In the genomic region with DNA sequence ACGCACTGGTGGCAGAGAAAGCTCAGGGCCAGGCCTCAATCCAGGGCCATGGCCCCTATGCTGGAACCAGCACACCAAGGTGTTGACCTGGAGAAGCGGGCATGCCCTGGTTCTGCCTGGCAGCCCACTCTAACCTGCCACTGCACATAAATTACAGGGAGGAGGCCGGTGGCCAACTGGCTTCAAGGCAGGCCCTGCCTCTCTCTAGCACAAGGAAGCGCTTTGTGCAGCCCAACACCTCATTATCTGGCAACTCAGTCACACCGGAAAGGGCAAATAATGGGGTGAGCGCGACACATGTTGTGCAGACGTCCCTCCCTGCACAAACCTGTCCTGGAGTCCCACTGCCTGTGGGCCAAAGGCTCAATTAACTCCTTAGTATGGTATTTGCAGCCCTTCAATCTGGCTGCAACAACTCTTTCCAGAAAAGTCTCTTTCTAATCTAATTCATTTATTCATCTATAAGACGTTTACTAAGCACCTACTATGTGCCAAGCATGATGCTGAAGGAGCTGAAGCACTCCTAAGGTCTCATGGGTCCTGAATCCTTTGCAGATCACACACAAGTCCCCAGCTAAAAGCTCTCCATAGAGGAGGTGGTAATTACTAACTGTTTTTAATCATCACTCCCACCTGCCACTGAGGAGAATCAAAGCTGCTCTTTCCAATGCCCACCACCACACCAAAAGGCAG, we compare ENCODE assay signal across 24 cellular contexts. TPM values are rescaled to one million over a fixed set of nuclear protein-coding genes. Genes with fewer than 3 reads are reported as not detected.
A peak's percentile ranks its signal among the peaks of the same experiment; 100 is the strongest.
DNase-seq lines count a peak whose midpoint lies in the region; ATAC-seq, FAIRE-seq and TF ChIP-seq lines count a peak whose summit lies in the region.
"Had no signal": no experiment of that assay in that cellular context is flagged by ENCODE, and none has a peak within 500 bp of the region (broad histone marks: within the 10 kb centered on the region; RNA-seq: fewer than 3 reads in every experiment).

No MANE protein-coding gene starts in this region.

- in situ Hi-C loops in K562 (cut with MboI), result no loop called here

- no peak overlapping the region for H3K18ac ChIP-seq in H9 (ENCODE audit: insufficient read length, low read depth, low read length)

- H2AFZ ChIP-seq in H9 (ENCODE audit: low read length), result no peak overlapping the region
- no peak overlapping the region for H2AFZ ChIP-seq in K562 (ENCODE audit: low read depth, low read length)
- H2AFZ ChIP-seq in parathyroid adenoma, result no peak overlapping the region
- H2AFZ ChIP-seq: GM23248 had no signal

- no peak overlapping the region; the same call in 1 of the 2 replicates for H3K14ac ChIP-seq in H9 (ENCODE audit: insufficient read depth, low read length)

- H3K9me3 Mint-ChIP-seq in H9, result no peaks in the 10 kb centered on the region
- H3K9me3 Mint-ChIP-seq: CD14-positive monocyte; stimulated activated naive B cell treated with anti-CD40 and anti-IgM and Interleukin-4, amounts not matched to agents 10 μg/mL and 1 μg/mL and 100 μg/mL, for 72 hours had no signal

- H2AK5ac ChIP-seq in H9 (ENCODE audit: insufficient read length, low read length), result no peak overlapping the region

- ATAC-seq in K562, result no peak
- ATAC-seq: activated CD8-positive, alpha-beta T cell treated with anti-CD3 and anti-CD28 coated beads, Interleukin-2, amount 10 ng/mL, durations not matched to agents 7 days and 5 days; left colon; stimulated activated naive B cell treated with anti-CD40 and anti-IgM and Interleukin-4, amounts not matched to agents 10 μg/mL and 1 μg/mL and 100 μg/mL, for 72 hours had no signal

- H4K8ac ChIP-seq in H9 (replicated peaks; ENCODE audit: insufficient read length, low read depth, low read length), result no peak overlapping the region

- intact Hi-C loops in K562 (cut with micrococcal nuclease) (no loop called here), A673 (cut with micrococcal nuclease; ENCODE audit: unreplicated experiment) (loop anchor here (10.0 kb wide), 1 partner anchor 61 kb away; no protein-coding TSS in a partner anchor)

- peak overlapping the region in 1 of 3 experiments; percentile 77; a peak in 1 of 7 replicates for H3K27ac Mint-ChIP-seq in H9
- H3K27ac Mint-ChIP-seq: activated CD8-positive, alpha-beta T cell treated with anti-CD3 and anti-CD28 coated beads, Interleukin-2, amount 10 ng/mL, durations not matched to agents 7 days and 5 days; CD14-positive monocyte had no signal

- no peak overlapping the region for H2BK12ac ChIP-seq in H9 (ENCODE audit: insufficient read length, low read depth, low read length)

- H3K9me1 ChIP-seq in K562 (ENCODE audit: control insufficient read depth, insufficient read depth, low read length), result no peaks in the 10 kb centered on the region

- peaks cover 59 to 65% of the 10 kb centered on the region in 2 experiments for H3K4me1 Mint-ChIP-seq in H9

- H2BK20ac ChIP-seq in H9 (ENCODE audit: low read depth, low read length, poor library complexity, severe bottlenecking), result no peak overlapping the region

- POLR2A ChIA-PET in K562 (lab: Yijun Ruan, JAX) (interaction anchor here (0.8 to 2.2 kb wide), 7 partner anchors 9 to 26 kb away, joined by 3 to 9 read pairs (median 3); a partner anchor contains a TSS), A673 (lab: Charles Lee; ENCODE audit: low non-redundant PET) (no interaction called here)

- H3K4ac ChIP-seq in H9 (ENCODE audit: low read depth, low read length), result no peak overlapping the region

- H3K27me3 ChIP-seq in H9 (ENCODE audit: insufficient read depth, low read length), result no peaks in the 10 kb centered on the region
- H3K27me3 ChIP-seq in K562 (ENCODE audit: control insufficient read depth in 2 of 2, insufficient read depth in 2 of 2, low read length in 2 of 2), result no peaks in the 10 kb centered on the region
- H3K27me3 ChIP-seq in parathyroid adenoma (ENCODE audit: control insufficient read depth, insufficient read depth, low read length), result no peaks in the 10 kb centered on the region
- H3K27me3 ChIP-seq in A673 (replicated peaks; ENCODE audit: insufficient read depth, low read depth, low read length, poor library complexity), result no peaks in the 10 kb centered on the region
- H3K27me3 ChIP-seq: tibial artery had no signal

- TF ChIP-seq CTCF in H9 (conservative IDR thresholded peaks at IDR 0.05), result no peak
- TF ChIP-seq CTCF in K562 (IDR thresholded peaks at IDR 0.05 in 2 of 3, conservative IDR thresholded peaks at IDR 0.05 in 1 of 3; ENCODE audit: insufficient read depth in 2 of 3, low read depth in 1 of 3, low read length in 3 of 3), result no peak
- no peak for TF ChIP-seq CTCF in parathyroid adenoma (IDR thresholded peaks at IDR 0.05)
- TF ChIP-seq CTCF in A673 (conservative IDR thresholded peaks at IDR 0.05; ENCODE audit: low read depth, low read length), result no peak

- H3K23ac ChIP-seq in H9 (ENCODE audit: insufficient read length, low read depth, low read length), result no peak overlapping the region

- CTCF ChIA-PET in K562 (lab: Yijun Ruan, JAX; ENCODE audit: low intra/inter-chr PET ratio), result interaction anchor here (0.5 kb wide), 1 partner anchor 46 kb away, joined by 3 read pairs; no protein-coding TSS in a partner anchor
- CTCF ChIA-PET in A673 (lab: Charles Lee), result no interaction called here

- H3K9ac ChIP-seq in H9 (ENCODE audit: extremely low read depth, insufficient read length, low read length) (no peak overlapping the region), K562 (ENCODE audit: insufficient read depth in 1 of 2, low read depth in 2 of 2, low read length in 2 of 2) (peak overlapping the region in 1 of 2 experiments; percentile 31; a peak in 1 of 4 replicates), parathyroid adenoma (no peak overlapping the region)
- H3K9ac ChIP-seq: GM23248 had no signal

- H3K56ac ChIP-seq in H9 (ENCODE audit: insufficient read length, low read depth, low read length), result no peak overlapping the region

- H3T11ph ChIP-seq in H9 (ENCODE audit: low read length), result no peak overlapping the region

- H3K27ac ChIP-seq in H9 (ENCODE audit: insufficient read length, low read depth, low read length) (no peak overlapping the region), K562 (ENCODE audit: extremely low read depth, low read depth, low read length) (no peak overlapping the region), parathyroid adenoma (peak overlapping the region; percentile 49), A673 (ENCODE audit: low read depth, low read length, poor library complexity, severe bottlenecking) (no peak overlapping the region)
- H3K27ac ChIP-seq: GM23248 had no signal

- H3K4me1 ChIP-seq in H9 (ENCODE audit: insufficient read depth, low read length), result peaks cover 9% of the 10 kb centered on the region; the same call in 1 of the 2 replicates
- H3K4me1 ChIP-seq in K562 (replicated peaks in 1 of 2; ENCODE audit: control insufficient read depth in 2 of 2, insufficient read depth in 2 of 2, low read length in 2 of 2), result peaks cover 51 to 54% of the 10 kb centered on the region in 2 experiments
- H3K4me1 ChIP-seq in parathyroid adenoma, result peaks cover 28% of the 10 kb centered on the region
- H3K4me1 ChIP-seq in A673 (ENCODE audit: insufficient read depth, low read length, poor library complexity, severe bottlenecking), result peaks cover 39% of the 10 kb centered on the region

- TF ChIP-seq EP300 in K562 (IDR thresholded peaks at IDR 0.05; ENCODE audit: low read length), result no peak

- no peaks in the 10 kb centered on the region for H3K36me3 ChIP-seq in K562 (ENCODE audit: control insufficient read depth, insufficient read depth, low read length)
- H3K36me3 ChIP-seq in parathyroid adenoma (ENCODE audit: control insufficient read depth, insufficient read depth, low read length), result no peaks in the 10 kb centered on the region
- H3K36me3 ChIP-seq in A673 (ENCODE audit: insufficient read depth, low read length, poor library complexity, severe bottlenecking), result no peaks in the 10 kb centered on the region
- H3K36me3 ChIP-seq: tibial artery had no signal

- no peaks in the 10 kb centered on the region for H3K79me1 ChIP-seq in H9 (ENCODE audit: insufficient read depth, low read depth, low read length, poor library complexity, severe bottlenecking)

- 0 out of 2 replicates have a peak overlapping the region, but pooled peaks have one; percentile 19 for H2BK15ac ChIP-seq in H9 (ENCODE audit: low read depth, low read length)

- no peak overlapping the region for H4K91ac ChIP-seq in H9 (ENCODE audit: insufficient read length, low read depth, low read length)

- H4K5ac ChIP-seq in H9 (ENCODE audit: insufficient read length, low read depth, low read length), result no peak overlapping the region

- no peaks in the 10 kb centered on the region; the same call in none of the 2 replicates for H3K27me3 Mint-ChIP-seq in H9 (ENCODE audit: low read depth)

- BruUV-seq in K562 (replicated peaks; lab: Mats Ljungman, UMichigan) (no TSS peak), A673 (replicated peaks; lab: Mats Ljungman, UMichigan) (no TSS peak)

- H3K4me2 ChIP-seq in H9 (ENCODE audit: insufficient read depth, insufficient read length, low read length), result no peak overlapping the region
- no peak overlapping the region for H3K4me2 ChIP-seq in K562 (ENCODE audit: insufficient read depth, low read length)
- H3K4me2 ChIP-seq in parathyroid adenoma (ENCODE audit: low read length), result no peak overlapping the region

- no peak for DNase-seq in H9
- DNase-seq in K562 (ENCODE audit: extremely low read depth in 1 of 4, low spot score in 3 of 4), result no peak
- DNase-seq in islet precursor cell, result peak; percentile 58
- no peak for DNase-seq in A673 (ENCODE audit: low spot score)
- DNase-seq in NK-92 (lab: John Stamatoyannopoulos, UW; ENCODE audit: unreplicated experiment), result no peak
- no peak for DNase-seq in DMS 273 treated with DMSO at 0.1 percent for 48 hours (lab: John Stamatoyannopoulos, UW)
- no peak for DNase-seq in activated CD4-positive, alpha-beta T cell treated with anti-CD3 and anti-CD28 coated beads for 1 hour
- DNase-seq: activated CD8-positive, alpha-beta T cell treated with anti-CD3 and anti-CD28 coated beads, Interleukin-2, amount 10 ng/mL, durations not matched to agents 7 days and 5 days; activated naive CD4-positive, alpha-beta T cell treated with Interleukin-2 at 50 U/mL for 16 hours; activated T-cell treated with anti-CD3 and anti-CD28 coated beads, Interleukin-2, amount 50 U/mL, for 1 hour; amniotic stem cell; erythroblast; GM23248; Karpas-422; left colon; NCI-H1048; NCI-H2029 treated with DMSO at 0.1 percent for 48 hours; NCI-H446 treated with DMSO at 0.1 percent for 48 hours; NK-92 treated with Interleukin-12 subunit alpha and Interleukin-12 subunit beta, amount 100 ng/mL, for 24 hours; stimulated activated naive B cell treated with anti-CD40 and anti-IgM and Interleukin-4, amounts not matched to agents 10 μg/mL and 1 μg/mL and 100 μg/mL, for 72 hours; tibial artery had no signal

- no peak overlapping the region for H3K4me3 Mint-ChIP-seq in H9
- H3K4me3 Mint-ChIP-seq: activated CD8-positive, alpha-beta T cell treated with anti-CD3 and anti-CD28 coated beads, Interleukin-2, amount 10 ng/mL, durations not matched to agents 7 days and 5 days; CD14-positive monocyte; stimulated activated naive B cell treated with anti-CD40 and anti-IgM and Interleukin-4, amounts not matched to agents 10 μg/mL and 1 μg/mL and 100 μg/mL, for 72 hours had no signal

- peaks cover 0 to 3% (median 2%) of the 10 kb centered on the region in 3 experiments; a peak in 2 of 7 replicates for H3K36me3 Mint-ChIP-seq in H9 (ENCODE audit: insufficient read depth in 1 of 3, low read depth in 3 of 3)
- H3K36me3 Mint-ChIP-seq: stimulated activated naive B cell treated with anti-CD40 and anti-IgM and Interleukin-4, amounts not matched to agents 10 μg/mL and 1 μg/mL and 100 μg/mL, for 72 hours had no signal

- no peaks in the 10 kb centered on the region for H3K23me2 ChIP-seq in H9 (ENCODE audit: insufficient read length, low read depth, low read length, poor library complexity, severe bottlenecking)

- H2BK5ac ChIP-seq in H9 (ENCODE audit: insufficient read length, low read length), result no peak overlapping the region

- H3K79me2 ChIP-seq in H9 (ENCODE audit: insufficient read depth, low read length) (no peaks in the 10 kb centered on the region), K562 (ENCODE audit: control insufficient read depth, insufficient read depth, low read length) (peaks cover 51% of the 10 kb centered on the region), parathyroid adenoma (peaks cover 17% of the 10 kb centered on the region)

- H3K9me3 ChIP-seq in H9 (ENCODE audit: control insufficient read depth, low read depth, low read length) (no peaks in the 10 kb centered on the region), K562 (replicated peaks; ENCODE audit: control insufficient read depth, insufficient read depth, low read depth, low read length) (no peaks in the 10 kb centered on the region), parathyroid adenoma (ENCODE audit: control insufficient read depth, low read length) (no peaks in the 10 kb centered on the region), A673 (ENCODE audit: low read depth, low read length, poor library complexity, severe bottlenecking) (no peaks in the 10 kb centered on the region)
- H3K9me3 ChIP-seq: tibial artery had no signal

- H4K20me1 ChIP-seq in H9 (ENCODE audit: control insufficient read depth, insufficient read depth, insufficient read length), result no peaks in the 10 kb centered on the region
- no peaks in the 10 kb centered on the region for H4K20me1 ChIP-seq in K562 (replicated peaks; ENCODE audit: control insufficient read depth, insufficient read depth, low read length)

- H3K4me3 ChIP-seq in K562, result no peak overlapping the region
- no peak overlapping the region for H3K4me3 ChIP-seq in parathyroid adenoma (ENCODE audit: low read depth, low read length)
- H3K4me3 ChIP-seq in A673 (ENCODE audit: low read depth, low read length, poor library complexity, severe bottlenecking), result no peak overlapping the region
- H3K4me3 ChIP-seq: GM23248, tibial artery had no signal

- no peak for TF ChIP-seq POLR2A in K562 (conservative IDR thresholded peaks at IDR 0.05)

- no CpG with 5 or more reads among the region's 9 CpGs for WGBS in H9 (ENCODE audit: extremely low coverage, insufficient read length, low lambda C conversion rate)
- WGBS in K562 (ENCODE audit: insufficient coverage, low coverage, missing lambda C conversion rate), result 73% methylated on average over 7 of the region's 9 CpGs

- no peak for TF ChIP-seq RAD21 in K562 (CRISPR knock-in tag; conservative IDR thresholded peaks at IDR 0.05 in 1 of 2, IDR thresholded peaks at IDR 0.05 in 1 of 2)

- no peak for FAIRE-seq in K562 (lab: Jason Lieb, UNC)
- FAIRE-seq: GM18507 had no signal

- no peak overlapping the region for H2BK120ac ChIP-seq in H9 (ENCODE audit: low read depth, low read length, poor library complexity, severe bottlenecking)

RNA-seq across cellular contexts. Expression of a gene that starts 24.9 kb away (rescaled TPM):
- total RNA-seq in H9 (2021) (13.8 and 14.6 TPM in 2 replicates), K562 (2014; rRNA removed) (11.7 and 12.8 TPM in 2 replicates), K562 (2014; rRNA removed; fragmentation: Illumina TruSeq; extraction: Trizol) (3.8 and 4.0 TPM in 2 replicates), K562 (2015; rRNA removed; fragmentation: Illumina TruSeq; extraction: Trizol) (5.1 and 5.3 TPM in 2 replicates), K562 (2021) (15.4 and 16.0 TPM in 2 replicates), A673 (2021) (14.7 and 20.7 TPM in 2 replicates)
- total RNA-seq in K562 (2011; cell fraction: chromatin; rRNA removed; ENCODE audit: low replicate concordance), result 6.5 and 13.7 TPM in 2 replicates
- 10.4 and 10.7 TPM in 2 replicates for total RNA-seq in K562 (2011; cell fraction: nucleolus; rRNA removed)
- total RNA-seq in K562 (2011; cell fraction: nucleoplasm; rRNA removed), result 6.3 and 8.7 TPM in 2 replicates
- polyA plus RNA-seq in K562 (2011; rRNA removed) (3.4 and 5.1 TPM in 2 replicates), K562 (2014; fragmentation: Illumina TruSeq; extraction: Trizol) (9.6 TPM in 2 replicates), K562 (2014; fragmentation: Nextera tagmentation; extraction: Ambion mirVana) (1 to 10 TPM in 1 of 2 experiments, under 1 TPM in 1; 0.78 to 1.0 TPM), K562 (2014; rRNA removed) (6.0 and 7.5 TPM in 2 replicates)
- 4.1 and 8.5 TPM in 2 replicates for polyA plus RNA-seq in K562 (2011; cell fraction: cytosol; rRNA removed)
- 4.9 and 8.5 TPM in 2 replicates for polyA plus RNA-seq in K562 (2011; cell fraction: nucleus; rRNA removed)
- polyA plus RNA-seq in K562 (2012), result 8.2 and 8.9 TPM in 2 replicates
- polyA minus RNA-seq in K562 (2011; rRNA and poly(A)+ RNA removed), result 4.6 and 5.7 TPM in 2 replicates
- polyA minus RNA-seq in K562 (2011; cell fraction: cytosol; rRNA and poly(A)+ RNA removed), result 7.4 and 12.6 TPM in 2 replicates
- polyA minus RNA-seq in K562 (2011; cell fraction: nucleus; rRNA and poly(A)+ RNA removed), result 6.3 and 6.4 TPM in 2 replicates
